ENCODE assay signal across 1 cellular context in the genomic region with DNA sequence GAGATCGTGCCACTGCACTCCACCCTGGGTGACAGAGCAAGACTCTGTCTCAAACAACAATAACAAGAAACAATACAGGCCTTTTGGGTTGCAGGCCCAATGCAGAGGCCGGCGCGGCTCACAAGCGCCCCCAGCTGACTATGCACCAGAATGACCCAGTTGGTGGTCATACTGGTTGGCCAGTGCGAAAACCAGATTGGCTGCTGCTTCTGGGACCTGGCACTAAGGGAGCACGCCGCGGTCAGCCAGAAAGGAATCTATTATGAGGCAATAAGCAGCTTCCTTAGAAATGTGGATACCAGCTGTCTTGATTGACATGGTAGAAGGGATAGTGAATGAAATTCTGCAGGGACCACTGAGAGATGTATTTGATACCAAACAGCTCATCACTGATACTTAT.
TF ChIP-seq lines count a peak whose summit lies in the region.

No MANE protein-coding gene starts in this region.

TF ChIP-seq in endothelial cell of umbilical vein, 7 proteins besides CTCF, POLR2A, EP300 and RAD21:
- no peak for TF ChIP-seq EZH2 (IDR thresholded peaks at IDR 0.05; ENCODE audit: borderline replicate concordance, low read depth, low read length, severe bottlenecking)
- no peak for TF ChIP-seq POLR2AphosphoS5 (IDR thresholded peaks at IDR 0.05; ENCODE audit: insufficient read depth, low read depth, low read length)
- no peak for TF ChIP-seq MYC (IDR thresholded peaks at IDR 0.05; ENCODE audit: low read depth, low read length)
- no peak for TF ChIP-seq JUN (IDR thresholded peaks at IDR 0.05; ENCODE audit: borderline replicate concordance, insufficient read depth, insufficient read length, low read depth)
- no peak for TF ChIP-seq FOS (IDR thresholded peaks at IDR 0.05; ENCODE audit: borderline replicate concordance, insufficient read depth, low read length)
- TF ChIP-seq, protein P1, sequence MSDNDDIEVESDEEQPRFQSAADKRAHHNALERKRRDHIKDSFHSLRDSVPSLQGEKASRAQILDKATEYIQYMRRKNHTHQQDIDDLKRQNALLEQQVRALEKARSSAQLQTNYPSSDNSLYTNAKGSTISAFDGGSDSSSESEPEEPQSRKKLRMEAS (IDR thresholded peaks at IDR 0.05; ENCODE audit: insufficient read depth, insufficient read length): no peak
- TF ChIP-seq GATA2 (IDR thresholded peaks at IDR 0.05; ENCODE audit: insufficient read depth, insufficient read length, low read depth, low read length): no peak
TF ChIP-seq in endothelial cell of umbilical vein: peak in this region for 0.
